Comparison of ENCODE assay signal across 9 cellular contexts in genomic region chr21:14545906-14546480, GRCh38. TPM values are rescaled to one million over a fixed set of nuclear protein-coding genes. Genes with fewer than 3 reads are reported as not detected.
A peak's percentile ranks its signal among the peaks of the same experiment; 100 is the strongest.
DNase-seq lines count a peak whose midpoint lies in the region; ATAC-seq and TF ChIP-seq lines count a peak whose summit lies in the region.
"Had no signal": no experiment of that assay in that cellular context is flagged by ENCODE, and none has a peak within 500 bp of the region (broad histone marks: within the 10 kb centered on the region; RNA-seq: fewer than 3 reads in every experiment).

Gene SAMSN1 (minus strand): TSS chr21:14546315. CDS start chr21:14546261, 54 bp downstream.

- H3K4me3 ChIP-seq in cardiac fibroblast (replicated peaks in 1 of 2; ENCODE audit: low read depth in 2 of 2, low read length in 2 of 2): peak within 1 kb of the TSS in 1 of 2 donors; percentile 46

- no peak for TF ChIP-seq CTCF in cardiac fibroblast (IDR thresholded peaks at IDR 0.05; ENCODE audit: low read depth, low read length)

- ATAC-seq in GM19035 (IDR thresholded peaks at IDR 0.05; ENCODE audit: unreplicated experiment) (peak; percentile 84), HG03095 (IDR thresholded peaks at IDR 0.05; ENCODE audit: unreplicated experiment) (peak; percentile 88), T-helper 17 cell (peak; percentile 89)

- peak within 1 kb of the TSS; percentile 92 for H3K4me3 Mint-ChIP-seq in T-helper 17 cell

- H3K36me3 Mint-ChIP-seq in T-helper 17 cell (ENCODE audit: low read depth): no peaks in the 10 kb centered on the region

- no peaks in the 10 kb centered on the region for H3K9me3 ChIP-seq in T-helper 17 cell (ENCODE audit: control insufficient read depth, low read length, poor library complexity, severe bottlenecking)

- H3K4me1 Mint-ChIP-seq in T-helper 17 cell: peaks cover 39% of the 10 kb centered on the region

- H3K27ac Mint-ChIP-seq in T-helper 17 cell: peak within 1 kb of the TSS; percentile 97

- peak; percentile 35 to 52 (median 51) for DNase-seq in T-helper 17 cell
- DNase-seq in cardiac fibroblast (ENCODE audit: low read depth in 2 of 2): peak; percentile 42 to 80
- peak; percentile 32 for DNase-seq in pulmonary artery endothelial cell (ENCODE audit: low read depth, low spot score)
- no peak for DNase-seq in NCI-H510A treated with DMSO at 0.1 percent for 48 hours (lab: John Stamatoyannopoulos, UW)
- no peak for DNase-seq in ACHN
- no peak for DNase-seq in NCI-H82 treated with DMSO at 0.1 percent for 48 hours (lab: John Stamatoyannopoulos, UW; ENCODE audit: unreplicated experiment)

- H3K27me3 Mint-ChIP-seq in T-helper 17 cell: no peaks in the 10 kb centered on the region

- in situ Hi-C loops in ACHN (cut with HindIII; ENCODE audit: low pct_ligation_motif_present, low pct_unique_long_range_greater_than_20kb, low sequenced_read_pairs): no loop called here

RNA-seq across cellular contexts. Expression of gene SAMSN1, which starts in this region (rescaled TPM):
- total RNA-seq in T-helper 17 cell: 10 to 100 TPM; 33.7 to 64.9 TPM
- 0.18 and 4.0 TPM in 2 replicates for total RNA-seq in pulmonary artery endothelial cell
- total RNA-seq: SK-MEL-5 had no signal

Comparison
In these comparisons a context has a peak if more than half of its experiments do, and no peak if none do; other contexts are left out.
1. DNase-seq: peak in T-helper 17 cell (3 of 3), cardiac fibroblast (2 of 2) and pulmonary artery endothelial cell (single experiment); none in NCI-H510A treated with DMSO at 0.1 percent for 48 hours (single experiment), ACHN (single experiment) and NCI-H82 treated with DMSO at 0.1 percent for 48 hours (single experiment).
2. Peak in every context shown above with its lines, with median percentiles within 50 percentile points of each other: ATAC-seq.